20 cellular contexts compared by ENCODE assay signal in the genomic region with DNA sequence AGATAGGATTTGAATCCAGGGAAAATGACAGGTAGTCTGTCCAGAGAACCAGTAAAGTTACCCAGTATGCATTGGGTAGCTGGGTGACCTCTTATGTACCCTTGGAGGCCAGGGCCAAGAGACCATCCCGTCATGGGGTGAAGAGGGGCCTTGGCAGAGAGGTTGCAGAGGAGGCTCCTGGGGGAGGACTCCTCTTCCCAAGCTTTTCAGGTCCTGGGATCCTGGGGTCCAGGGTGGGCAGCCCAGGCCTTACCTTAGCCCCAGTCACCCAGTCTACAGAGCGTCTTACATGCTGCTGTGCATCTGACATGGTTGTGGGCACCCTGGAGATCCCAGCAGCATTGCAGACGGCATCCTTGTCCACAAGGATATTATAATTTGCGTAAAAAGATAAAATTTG.
DNase-seq lines count a peak whose midpoint lies in the region; ATAC-seq and TF ChIP-seq lines count a peak whose summit lies in the region.
"Had no signal": no experiment of that assay in that cellular context is flagged by ENCODE, and none has a peak within 500 bp of the region (broad histone marks: within the 10 kb centered on the region; RNA-seq: fewer than 3 reads in every experiment).

No MANE protein-coding gene starts in this region.

- H2AFZ ChIP-seq in SU-DHL-6 (ENCODE audit: low read depth, low read length, severe bottlenecking): no peak overlapping the region
- H2AFZ ChIP-seq: GM23338 had no signal

- no peaks in the 10 kb centered on the region for H3K27me3 Mint-ChIP-seq in activated naive CD4-positive, alpha-beta T cell treated with anti-CD3 and anti-CD28 coated beads, Interleukin-2, amount 10 ng/mL, durations not matched to agents 7 days and 5 days
- no peaks in the 10 kb centered on the region for H3K27me3 Mint-ChIP-seq in stimulated activated memory B cell treated with anti-CD40 and anti-IgM and Interleukin-4, amounts not matched to agents 10 μg/mL and 1 μg/mL and 100 μg/mL, for 72 hours
- H3K27me3 Mint-ChIP-seq: activated naive CD4-positive, alpha-beta T cell treated with anti-CD3 and anti-CD28 coated beads, Interleukin-2, amount 50 U/mL, for 24 hours; CD8-positive, alpha-beta memory T cell had no signal

- CTCF ChIA-PET in activated naive CD4-positive, alpha-beta T cell treated with anti-CD3 and anti-CD28 coated beads, Interleukin-2, amount 10 ng/mL, durations not matched to agents 7 days and 5 days (lab: Charles Lee): interaction anchor here (0.6 to 9.9 kb wide), 7 partner anchors 13 to 323 kb away, joined by 3 to 315 read pairs (median 16); a partner anchor contains a TSS

- H3K4me3 Mint-ChIP-seq in activated naive CD4-positive, alpha-beta T cell treated with anti-CD3 and anti-CD28 coated beads, Interleukin-2, amount 10 ng/mL, durations not matched to agents 7 days and 5 days: no peak overlapping the region
- no peak overlapping the region for H3K4me3 Mint-ChIP-seq in stimulated activated memory B cell treated with anti-CD40 and anti-IgM and Interleukin-4, amounts not matched to agents 10 μg/mL and 1 μg/mL and 100 μg/mL, for 72 hours
- H3K4me3 Mint-ChIP-seq: activated naive CD4-positive, alpha-beta T cell treated with anti-CD3 and anti-CD28 coated beads, Interleukin-2, amount 50 U/mL, for 24 hours; CD8-positive, alpha-beta memory T cell; GM23338 had no signal

- peak; percentile 4 for ATAC-seq in GM21717 (IDR thresholded peaks at IDR 0.05; ENCODE audit: unreplicated experiment)
- no peak for ATAC-seq in stimulated activated memory B cell treated with anti-CD40 and anti-IgM and Interleukin-4, amounts not matched to agents 10 μg/mL and 1 μg/mL and 100 μg/mL, for 72 hours
- ATAC-seq: GM23338, left lung, right lobe of liver, SK-N-SH treated with all-trans-retinoic acid at 6 μM for 48 hours had no signal

- no peaks in the 10 kb centered on the region for H3K9me3 ChIP-seq in SU-DHL-6 (ENCODE audit: insufficient read depth, low read length)
- H3K9me3 ChIP-seq: left lung, Peyer's patch, right lobe of liver, suprapubic skin had no signal

- 0 out of 2 replicates have a peak, but pooled peaks cover 2% of the 10 kb centered on the region for H3K36me3 ChIP-seq in SU-DHL-6 (ENCODE audit: low read length)

- no peak overlapping the region for H3K9ac ChIP-seq in SU-DHL-6 (ENCODE audit: low read length)

- H3K27ac Mint-ChIP-seq in activated naive CD4-positive, alpha-beta T cell treated with anti-CD3 and anti-CD28 coated beads, Interleukin-2, amount 10 ng/mL, durations not matched to agents 7 days and 5 days: peak overlapping the region; percentile 89
- H3K27ac Mint-ChIP-seq in stimulated activated memory B cell treated with anti-CD40 and anti-IgM and Interleukin-4, amounts not matched to agents 10 μg/mL and 1 μg/mL and 100 μg/mL, for 72 hours: peak overlapping the region; percentile 60
- H3K27ac Mint-ChIP-seq: GM23338 had no signal

- H3K36me3 Mint-ChIP-seq in activated naive CD4-positive, alpha-beta T cell treated with anti-CD3 and anti-CD28 coated beads, Interleukin-2, amount 10 ng/mL, durations not matched to agents 7 days and 5 days: peaks cover 46% of the 10 kb centered on the region
- H3K36me3 Mint-ChIP-seq in stimulated activated memory B cell treated with anti-CD40 and anti-IgM and Interleukin-4, amounts not matched to agents 10 μg/mL and 1 μg/mL and 100 μg/mL, for 72 hours: peaks cover 53% of the 10 kb centered on the region

- H3K27me3 ChIP-seq in SU-DHL-6 (ENCODE audit: low read length): no peaks in the 10 kb centered on the region
- H3K27me3 ChIP-seq: left lung, Peyer's patch, right lobe of liver, suprapubic skin had no signal

- H3K9me3 Mint-ChIP-seq in activated naive CD4-positive, alpha-beta T cell treated with anti-CD3 and anti-CD28 coated beads, Interleukin-2, amount 10 ng/mL, durations not matched to agents 7 days and 5 days: no peaks in the 10 kb centered on the region
- no peaks in the 10 kb centered on the region for H3K9me3 Mint-ChIP-seq in stimulated activated memory B cell treated with anti-CD40 and anti-IgM and Interleukin-4, amounts not matched to agents 10 μg/mL and 1 μg/mL and 100 μg/mL, for 72 hours
- H3K9me3 Mint-ChIP-seq: activated naive CD4-positive, alpha-beta T cell treated with anti-CD3 and anti-CD28 coated beads, Interleukin-2, amount 50 U/mL, for 24 hours; CD8-positive, alpha-beta memory T cell; GM23338 had no signal

- no peaks in the 10 kb centered on the region for H4K20me1 ChIP-seq in SU-DHL-6 (ENCODE audit: low read depth, low read length)

- no peak for TF ChIP-seq CTCF in SU-DHL-6 (IDR thresholded peaks at IDR 0.05; ENCODE audit: insufficient read depth, low read length, poor library complexity, severe bottlenecking)

- H3K4me1 Mint-ChIP-seq in activated naive CD4-positive, alpha-beta T cell treated with anti-CD3 and anti-CD28 coated beads, Interleukin-2, amount 10 ng/mL, durations not matched to agents 7 days and 5 days: peaks cover 41% of the 10 kb centered on the region
- peaks cover 16% of the 10 kb centered on the region for H3K4me1 Mint-ChIP-seq in stimulated activated memory B cell treated with anti-CD40 and anti-IgM and Interleukin-4, amounts not matched to agents 10 μg/mL and 1 μg/mL and 100 μg/mL, for 72 hours

- H3K4me2 ChIP-seq in SU-DHL-6 (ENCODE audit: low read depth, low read length, poor library complexity, severe bottlenecking): no peak overlapping the region
- H3K4me2 ChIP-seq: GM23338 had no signal

- DNase-seq in activated naive CD4-positive, alpha-beta T cell treated with anti-CD3 and anti-CD28 coated beads, Interleukin-2, amount 10 ng/mL, durations not matched to agents 7 days and 5 days: no peak
- DNase-seq in activated naive CD4-positive, alpha-beta T cell treated with anti-CD3 and anti-CD28 coated beads, Interleukin-2, amount 50 U/mL, for 16 hours: no peak
- no peak for DNase-seq in NOMO-1 (lab: John Stamatoyannopoulos, UW; ENCODE audit: unreplicated experiment in 2 of 2)
- no peak for DNase-seq in NCI-H1417 treated with DMSO at 0.1 percent for 48 hours (lab: John Stamatoyannopoulos, UW)
- DNase-seq in HuH-7.5 (ENCODE audit: low spot score): no peak
- DNase-seq: CD8-positive, alpha-beta memory T cell; DND-41; KG1; left lung; NCI-H1092; NCI-H69; Peyer's patch; right lobe of liver had no signal

- peaks cover 4% of the 10 kb centered on the region; the same call in 1 of the 2 replicates for H3F3A ChIP-seq in SU-DHL-6 (ENCODE audit: insufficient read depth)

- H3K4me3 ChIP-seq in SU-DHL-6 (ENCODE audit: insufficient read depth, low read length, poor library complexity, severe bottlenecking): no peak overlapping the region
- H3K4me3 ChIP-seq: GM23338, left lung, Peyer's patch, right lobe of liver, suprapubic skin had no signal

- H3K27ac ChIP-seq in SU-DHL-6 (ENCODE audit: low read depth, low read length): peak overlapping the region; percentile 44
- H3K27ac ChIP-seq: left lung, Peyer's patch, right lobe of liver, suprapubic skin had no signal

- H3K79me2 ChIP-seq in SU-DHL-6 (ENCODE audit: insufficient read depth, low read length): no peaks in the 10 kb centered on the region

- no peaks in the 10 kb centered on the region for H3K9me2 ChIP-seq in SU-DHL-6 (replicated peaks; ENCODE audit: insufficient read depth, low read length)
